Comparison of ENCODE assay signal across 11 cellular contexts in genomic region chr13:113860051-113860471, GRCh38. TPM values are rescaled to one million over a fixed set of nuclear protein-coding genes. Genes with fewer than 3 reads are reported as not detected.
DNase-seq lines count a peak whose midpoint lies in the region; ATAC-seq and TF ChIP-seq lines count a peak whose summit lies in the region.
"Had no signal": no experiment of that assay in that cellular context is flagged by ENCODE, and none has a peak within 500 bp of the region (broad histone marks: within the 10 kb centered on the region; RNA-seq: fewer than 3 reads in every experiment).

No MANE protein-coding gene starts in this region.

- TF ChIP-seq CTCF in DND-41 (IDR thresholded peaks at IDR 0.05; ENCODE audit: borderline replicate concordance, extremely low read depth, low read length, poor library complexity, severe bottlenecking) (no peak), fibroblast of villous mesenchyme (IDR thresholded peaks at IDR 0.05; ENCODE audit: insufficient read depth, low read depth, low read length) (no peak), osteoblast (IDR thresholded peaks at IDR 0.05; ENCODE audit: extremely low read depth, low read depth, low read length) (no peak)

- H3K4me1 Mint-ChIP-seq in activated CD8-positive, alpha-beta T cell treated with anti-CD3 and anti-CD28 coated beads, Interleukin-2, amount 10 ng/mL, durations not matched to agents 7 days and 5 days (ENCODE audit: low read depth) = peaks cover 16% of the 10 kb centered on the region

- H3K4me2 ChIP-seq in DND-41 (ENCODE audit: insufficient read depth, low read length) = no peak overlapping the region
- H3K4me2 ChIP-seq in osteoblast (ENCODE audit: insufficient read depth, low read length) = peak overlapping the region; percentile 37

- H3K79me2 ChIP-seq in DND-41 (ENCODE audit: insufficient read depth, low read length) (no peaks in the 10 kb centered on the region), osteoblast (ENCODE audit: insufficient read depth, low read length) (peaks cover 93% of the 10 kb centered on the region)

- no peak overlapping the region for H3K9ac ChIP-seq in DND-41 (ENCODE audit: low read depth, low read length)
- peak overlapping the region; percentile 58 for H3K9ac ChIP-seq in NT2/D1 (ENCODE audit: insufficient read length, low read depth)

- no peaks in the 10 kb centered on the region for H3K9me3 Mint-ChIP-seq in activated CD8-positive, alpha-beta T cell treated with anti-CD3 and anti-CD28 coated beads, Interleukin-2, amount 10 ng/mL, durations not matched to agents 7 days and 5 days (ENCODE audit: insufficient read depth)

- POLR2A ChIA-PET in activated CD8-positive, alpha-beta T cell treated with anti-CD3 and anti-CD28 coated beads, Interleukin-2, amount 10 ng/mL, durations not matched to agents 7 days and 5 days (lab: Charles Lee) = no interaction called here

- no peak overlapping the region for H3K4me3 Mint-ChIP-seq in activated CD8-positive, alpha-beta T cell treated with anti-CD3 and anti-CD28 coated beads, Interleukin-2, amount 10 ng/mL, durations not matched to agents 7 days and 5 days

- no peaks in the 10 kb centered on the region for H3K36me3 Mint-ChIP-seq in activated CD8-positive, alpha-beta T cell treated with anti-CD3 and anti-CD28 coated beads, Interleukin-2, amount 10 ng/mL, durations not matched to agents 7 days and 5 days (ENCODE audit: low read depth)

- H3K27ac ChIP-seq in DND-41 (ENCODE audit: low read length) (no peak overlapping the region), osteoblast (ENCODE audit: low read depth, low read length) (no peak overlapping the region)

- intact Hi-C loops in sciatic nerve (cut with DNase I) = no loop called here

- CTCF ChIA-PET in activated CD8-positive, alpha-beta T cell treated with anti-CD3 and anti-CD28 coated beads, Interleukin-2, amount 10 ng/mL, durations not matched to agents 7 days and 5 days (lab: Charles Lee) = no interaction called here

- ATAC-seq in DND-41 (ENCODE audit: insufficient read depth, low read depth) (no peak), sciatic nerve (no peak)
- ATAC-seq in activated CD8-positive, alpha-beta T cell treated with anti-CD3 and anti-CD28 coated beads, Interleukin-2, amount 10 ng/mL, durations not matched to agents 7 days and 5 days = no peak

- no peaks in the 10 kb centered on the region for H3K9me3 ChIP-seq in DND-41 (ENCODE audit: insufficient read depth, low read length, severe bottlenecking)
- H3K9me3 ChIP-seq in NT2/D1 (ENCODE audit: insufficient read depth, low read length) = no peaks in the 10 kb centered on the region
- no peaks in the 10 kb centered on the region for H3K9me3 ChIP-seq in osteoblast (ENCODE audit: low read depth, low read length)

- H4K20me1 ChIP-seq in DND-41 (ENCODE audit: insufficient read depth, low read length) (no peaks in the 10 kb centered on the region), osteoblast (ENCODE audit: insufficient read depth, low read length) (peaks cover 75% of the 10 kb centered on the region)

- H3K4me1 ChIP-seq in DND-41 (ENCODE audit: insufficient read depth, low read length) (peaks cover 14% of the 10 kb centered on the region), NT2/D1 (ENCODE audit: insufficient read depth, insufficient read length) (peaks cover 26% of the 10 kb centered on the region), osteoblast (ENCODE audit: insufficient read depth, low read length) (peaks cover 57% of the 10 kb centered on the region)

- H3K4me3 ChIP-seq in DND-41 (ENCODE audit: low read depth in 1 of 2, low read length in 2 of 2) = no peak overlapping the region
- H3K4me3 ChIP-seq in NT2/D1 (ENCODE audit: insufficient read length, low read depth) = no peak overlapping the region
- H3K4me3 ChIP-seq in fibroblast of villous mesenchyme (ENCODE audit: low read depth, low read length) = peak overlapping the region; percentile 5
- peak overlapping the region; percentile 78 for H3K4me3 ChIP-seq in osteoblast (ENCODE audit: insufficient read depth, low read length)
- H3K4me3 ChIP-seq: lung had no signal

- H3K36me3 ChIP-seq in DND-41 (ENCODE audit: insufficient read depth, low read length) (no peaks in the 10 kb centered on the region), NT2/D1 (ENCODE audit: insufficient read depth, insufficient read length, low read length) (peaks cover 27% of the 10 kb centered on the region), osteoblast (ENCODE audit: insufficient read depth, low read length) (peaks cover 45% of the 10 kb centered on the region)

- DNase-seq in DND-41 (peak; percentile 0), NT2/D1 (ENCODE audit: low read depth, low spot score) (no peak), fibroblast of villous mesenchyme (ENCODE audit: low read depth) (no peak), osteoblast (ENCODE audit: insufficient read length, low spot score, missing footprints) (no peak), HK-2 (ENCODE audit: unreplicated experiment) (no peak), NCI-H1436 treated with DMSO at 0.1 percent for 48 hours (lab: John Stamatoyannopoulos, UW) (no peak), sciatic nerve (ENCODE audit: low spot score) (no peak)
- DNase-seq in activated CD8-positive, alpha-beta T cell treated with anti-CD3 and anti-CD28 coated beads, Interleukin-2, amount 10 ng/mL, durations not matched to agents 7 days and 5 days = no peak
- DNase-seq: C1 segment of cervical spinal cord; stimulated activated naive CD4-positive, alpha-beta T cell had no signal

- no peak overlapping the region for H3K27ac Mint-ChIP-seq in activated CD8-positive, alpha-beta T cell treated with anti-CD3 and anti-CD28 coated beads, Interleukin-2, amount 10 ng/mL, durations not matched to agents 7 days and 5 days

- H3K27me3 ChIP-seq in DND-41 (ENCODE audit: insufficient read depth, low read length, poor library complexity) = peaks cover 16% of the 10 kb centered on the region
- H3K27me3 ChIP-seq in NT2/D1 (ENCODE audit: insufficient read depth, insufficient read length) = peaks cover 24% of the 10 kb centered on the region
- H3K27me3 ChIP-seq in osteoblast (ENCODE audit: insufficient read depth, low read length) = no peaks in the 10 kb centered on the region

- H3K27me3 Mint-ChIP-seq in activated CD8-positive, alpha-beta T cell treated with anti-CD3 and anti-CD28 coated beads, Interleukin-2, amount 10 ng/mL, durations not matched to agents 7 days and 5 days (ENCODE audit: low read depth) = peaks cover 27% of the 10 kb centered on the region

- H2AFZ ChIP-seq in DND-41 (ENCODE audit: low read depth, low read length) = no peak overlapping the region
- no peak overlapping the region for H2AFZ ChIP-seq in osteoblast (ENCODE audit: low read length)

RNA-seq across cellular contexts. Expression of gene GAS6, which starts 3.8 kb away (rescaled TPM):
- 172 and 216 TPM in 2 replicates for total RNA-seq in fibroblast of villous mesenchyme
- 417 and 480 TPM in 2 replicates for total RNA-seq in osteoblast
- under 1 TPM; 0.53 to 0.65 TPM for total RNA-seq in activated CD8-positive, alpha-beta T cell treated with anti-CD3 and anti-CD28 coated beads, Interleukin-2, amount 10 ng/mL, durations not matched to agents 7 days and 5 days
- total RNA-seq in sciatic nerve = 302 TPM

Comparison
In these comparisons a context has a peak if more than half of its experiments do, and no peak if none do; other contexts are left out.
1. H3K4me3 ChIP-seq: peak in fibroblast of villous mesenchyme (single experiment) and osteoblast (single experiment); none in DND-41 (0 of 2) and NT2/D1 (single experiment).
2. RNA of gene GAS6, which starts 3.8 kb away (total RNA-seq): 417 to 480 TPM in osteoblast, 302 TPM in sciatic nerve (single experiment) and 172 to 216 TPM in fibroblast of villous mesenchyme; 0.53 to 0.65 TPM in activated CD8-positive, alpha-beta T cell treated with anti-CD3 and anti-CD28 coated beads, Interleukin-2, amount 10 ng/mL, durations not matched to agents 7 days and 5 days; every median in the first group is over 100 times any median in the second.